2 cellular contexts compared by ENCODE assay signal in the genomic region with DNA sequence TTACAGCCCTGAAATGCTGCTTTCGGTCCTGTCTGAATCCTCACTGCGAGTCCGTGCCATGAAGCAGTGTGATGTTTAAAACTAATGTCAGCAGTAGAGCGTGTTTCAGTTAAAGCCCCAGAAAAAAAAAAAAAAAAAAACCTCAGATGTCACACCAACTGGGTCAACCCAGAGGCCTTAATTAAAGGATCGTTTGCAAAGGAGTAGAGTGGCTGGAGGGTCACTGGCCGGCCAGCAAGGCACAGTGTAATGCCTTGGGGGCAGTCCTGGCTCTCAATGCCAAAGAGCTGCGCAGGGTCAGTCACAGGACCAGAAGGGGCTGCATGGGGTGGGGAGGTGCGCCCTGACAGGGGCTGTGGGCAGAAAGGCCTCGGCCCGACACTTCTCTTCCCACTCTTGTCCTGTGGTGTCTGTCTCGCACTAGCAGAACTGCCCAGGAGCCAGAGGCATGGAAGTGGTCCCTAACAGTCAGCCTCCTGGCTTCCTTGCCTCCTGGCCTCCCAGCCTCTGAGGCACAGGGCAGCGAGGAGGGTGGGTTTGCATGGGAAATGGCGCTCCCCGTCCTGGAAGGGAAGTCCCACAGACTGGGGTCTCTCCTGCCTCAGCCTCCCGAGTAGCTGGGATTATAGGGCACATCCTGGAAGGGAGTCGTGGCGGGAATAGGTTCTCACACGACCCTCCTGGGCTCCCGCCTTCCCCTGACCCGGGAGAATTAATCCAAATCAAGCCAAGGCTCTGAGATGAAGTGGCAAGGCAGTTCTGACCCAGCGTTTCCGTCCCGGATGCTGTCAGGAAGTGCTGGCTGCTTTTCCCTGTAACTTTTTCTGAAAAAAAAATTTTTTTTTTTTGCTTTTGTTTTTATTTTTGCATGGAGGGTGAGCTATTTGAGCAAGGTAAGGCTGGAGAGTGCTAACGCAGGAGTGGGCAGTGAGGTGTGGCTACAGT.
TF ChIP-seq lines count a peak whose summit lies in the region.

No MANE protein-coding gene starts in this region.

TF ChIP-seq in SK-N-SH, 30 proteins besides CTCF, POLR2A, EP300 and RAD21:
- TF ChIP-seq, protein P1, sequence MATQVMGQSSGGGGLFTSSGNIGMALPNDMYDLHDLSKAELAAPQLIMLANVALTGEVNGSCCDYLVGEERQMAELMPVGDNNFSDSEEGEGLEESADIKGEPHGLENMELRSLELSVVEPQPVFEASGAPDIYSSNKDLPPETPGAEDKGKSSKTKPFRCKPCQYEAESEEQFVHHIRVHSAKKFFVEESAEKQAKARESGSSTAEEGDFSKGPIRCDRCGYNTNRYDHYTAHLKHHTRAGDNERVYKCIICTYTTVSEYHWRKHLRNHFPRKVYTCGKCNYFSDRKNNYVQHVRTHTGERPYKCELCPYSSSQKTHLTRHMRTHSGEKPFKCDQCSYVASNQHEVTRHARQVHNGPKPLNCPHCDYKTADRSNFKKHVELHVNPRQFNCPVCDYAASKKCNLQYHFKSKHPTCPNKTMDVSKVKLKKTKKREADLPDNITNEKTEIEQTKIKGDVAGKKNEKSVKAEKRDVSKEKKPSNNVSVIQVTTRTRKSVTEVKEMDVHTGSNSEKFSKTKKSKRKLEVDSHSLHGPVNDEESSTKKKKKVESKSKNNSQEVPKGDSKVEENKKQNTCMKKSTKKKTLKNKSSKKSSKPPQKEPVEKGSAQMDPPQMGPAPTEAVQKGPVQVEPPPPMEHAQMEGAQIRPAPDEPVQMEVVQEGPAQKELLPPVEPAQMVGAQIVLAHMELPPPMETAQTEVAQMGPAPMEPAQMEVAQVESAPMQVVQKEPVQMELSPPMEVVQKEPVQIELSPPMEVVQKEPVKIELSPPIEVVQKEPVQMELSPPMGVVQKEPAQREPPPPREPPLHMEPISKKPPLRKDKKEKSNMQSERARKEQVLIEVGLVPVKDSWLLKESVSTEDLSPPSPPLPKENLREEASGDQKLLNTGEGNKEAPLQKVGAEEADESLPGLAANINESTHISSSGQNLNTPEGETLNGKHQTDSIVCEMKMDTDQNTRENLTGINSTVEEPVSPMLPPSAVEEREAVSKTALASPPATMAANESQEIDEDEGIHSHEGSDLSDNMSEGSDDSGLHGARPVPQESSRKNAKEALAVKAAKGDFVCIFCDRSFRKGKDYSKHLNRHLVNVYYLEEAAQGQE (IDR thresholded peaks at IDR 0.05; ENCODE audit: low read depth, low read length), result no peak
- TF ChIP-seq NFIC (IDR thresholded peaks at IDR 0.05; ENCODE audit: borderline replicate concordance) (no peak), RXRA (IDR thresholded peaks at IDR 0.05; ENCODE audit: borderline replicate concordance, low read depth) (no peak), GABPA (IDR thresholded peaks at IDR 0.05; ENCODE audit: low read depth) (no peak), NRF1 (IDR thresholded peaks at IDR 0.05; ENCODE audit: low read depth, low read length) (no peak), MEF2A (IDR thresholded peaks at IDR 0.05; ENCODE audit: borderline replicate concordance, low read depth) (no peak), CHD2 (IDR thresholded peaks at IDR 0.05; ENCODE audit: low read length, partially characterized antibody) (no peak), JUND (IDR thresholded peaks at IDR 0.05) (no peak), FOSL2 (IDR thresholded peaks at IDR 0.05; ENCODE audit: borderline replicate concordance, low read depth) (no peak), EZH2phosphoT487 (IDR thresholded peaks at IDR 0.05; ENCODE audit: borderline replicate concordance, low read depth) (no peak), YY1 (IDR thresholded peaks at IDR 0.05; ENCODE audit: low read depth) (no peak), SIN3A (IDR thresholded peaks at IDR 0.05; ENCODE audit: borderline replicate concordance, low read depth, low read length) (no peak), TEAD4 (IDR thresholded peaks at IDR 0.05; ENCODE audit: borderline replicate concordance, insufficient read depth) (no peak), FOXM1 (IDR thresholded peaks at IDR 0.05; ENCODE audit: low read depth) (no peak), MXI1 (IDR thresholded peaks at IDR 0.05; ENCODE audit: low read depth, low read length) (no peak), FOXJ3 (CRISPR knock-in tag; IDR thresholded peaks at IDR 0.05) (no peak)
- TF ChIP-seq, protein P2, sequence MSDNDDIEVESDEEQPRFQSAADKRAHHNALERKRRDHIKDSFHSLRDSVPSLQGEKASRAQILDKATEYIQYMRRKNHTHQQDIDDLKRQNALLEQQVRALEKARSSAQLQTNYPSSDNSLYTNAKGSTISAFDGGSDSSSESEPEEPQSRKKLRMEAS (IDR thresholded peaks at IDR 0.05; ENCODE audit: low read depth), result no peak
- TF ChIP-seq, protein P3, sequence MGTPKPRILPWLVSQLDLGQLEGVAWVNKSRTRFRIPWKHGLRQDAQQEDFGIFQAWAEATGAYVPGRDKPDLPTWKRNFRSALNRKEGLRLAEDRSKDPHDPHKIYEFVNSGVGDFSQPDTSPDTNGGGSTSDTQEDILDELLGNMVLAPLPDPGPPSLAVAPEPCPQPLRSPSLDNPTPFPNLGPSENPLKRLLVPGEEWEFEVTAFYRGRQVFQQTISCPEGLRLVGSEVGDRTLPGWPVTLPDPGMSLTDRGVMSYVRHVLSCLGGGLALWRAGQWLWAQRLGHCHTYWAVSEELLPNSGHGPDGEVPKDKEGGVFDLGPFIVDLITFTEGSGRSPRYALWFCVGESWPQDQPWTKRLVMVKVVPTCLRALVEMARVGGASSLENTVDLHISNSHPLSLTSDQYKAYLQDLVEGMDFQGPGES (IDR thresholded peaks at IDR 0.05; ENCODE audit: low read depth, low read length), result no peak

TF ChIP-seq in HepG2, 621 proteins besides CTCF, POLR2A, EP300 and RAD21:
- TF ChIP-seq BHLHE40 (IDR thresholded peaks at IDR 0.05; ENCODE audit: low read length) (no peak), SRSF1 (optimal IDR thresholded peaks at IDR 0.05; ENCODE audit: low read depth, low read length) (no peak), MZF1 (CRISPR knock-in tag; IDR thresholded peaks at IDR 0.05; ENCODE audit: borderline replicate concordance) (no peak), ZNF180 (CRISPR knock-in tag; IDR thresholded peaks at IDR 0.05; ENCODE audit: borderline replicate concordance, low read depth) (no peak), KLF16 (CRISPR knock-in tag; IDR thresholded peaks at IDR 0.05) (no peak), LCORL (IDR thresholded peaks at IDR 0.05) (no peak), LCORL (CRISPR knock-in tag; IDR thresholded peaks at IDR 0.05) (no peak), SRF (IDR thresholded peaks at IDR 0.05; ENCODE audit: low read depth, low read length) (no peak), NCOA1 (CRISPR knock-in tag; IDR thresholded peaks at IDR 0.05) (no peak)
- TF ChIP-seq, protein P4, sequence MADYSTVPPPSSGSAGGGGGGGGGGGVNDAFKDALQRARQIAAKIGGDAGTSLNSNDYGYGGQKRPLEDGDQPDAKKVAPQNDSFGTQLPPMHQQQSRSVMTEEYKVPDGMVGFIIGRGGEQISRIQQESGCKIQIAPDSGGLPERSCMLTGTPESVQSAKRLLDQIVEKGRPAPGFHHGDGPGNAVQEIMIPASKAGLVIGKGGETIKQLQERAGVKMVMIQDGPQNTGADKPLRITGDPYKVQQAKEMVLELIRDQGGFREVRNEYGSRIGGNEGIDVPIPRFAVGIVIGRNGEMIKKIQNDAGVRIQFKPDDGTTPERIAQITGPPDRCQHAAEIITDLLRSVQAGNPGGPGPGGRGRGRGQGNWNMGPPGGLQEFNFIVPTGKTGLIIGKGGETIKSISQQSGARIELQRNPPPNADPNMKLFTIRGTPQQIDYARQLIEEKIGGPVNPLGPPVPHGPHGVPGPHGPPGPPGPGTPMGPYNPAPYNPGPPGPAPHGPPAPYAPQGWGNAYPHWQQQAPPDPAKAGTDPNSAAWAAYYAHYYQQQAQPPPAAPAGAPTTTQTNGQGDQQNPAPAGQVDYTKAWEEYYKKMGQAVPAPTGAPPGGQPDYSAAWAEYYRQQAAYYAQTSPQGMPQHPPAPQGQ (CRISPR knock-in tag; IDR thresholded peaks at IDR 0.05; ENCODE audit: borderline replicate concordance), result no peak
- TF ChIP-seq, protein P5, sequence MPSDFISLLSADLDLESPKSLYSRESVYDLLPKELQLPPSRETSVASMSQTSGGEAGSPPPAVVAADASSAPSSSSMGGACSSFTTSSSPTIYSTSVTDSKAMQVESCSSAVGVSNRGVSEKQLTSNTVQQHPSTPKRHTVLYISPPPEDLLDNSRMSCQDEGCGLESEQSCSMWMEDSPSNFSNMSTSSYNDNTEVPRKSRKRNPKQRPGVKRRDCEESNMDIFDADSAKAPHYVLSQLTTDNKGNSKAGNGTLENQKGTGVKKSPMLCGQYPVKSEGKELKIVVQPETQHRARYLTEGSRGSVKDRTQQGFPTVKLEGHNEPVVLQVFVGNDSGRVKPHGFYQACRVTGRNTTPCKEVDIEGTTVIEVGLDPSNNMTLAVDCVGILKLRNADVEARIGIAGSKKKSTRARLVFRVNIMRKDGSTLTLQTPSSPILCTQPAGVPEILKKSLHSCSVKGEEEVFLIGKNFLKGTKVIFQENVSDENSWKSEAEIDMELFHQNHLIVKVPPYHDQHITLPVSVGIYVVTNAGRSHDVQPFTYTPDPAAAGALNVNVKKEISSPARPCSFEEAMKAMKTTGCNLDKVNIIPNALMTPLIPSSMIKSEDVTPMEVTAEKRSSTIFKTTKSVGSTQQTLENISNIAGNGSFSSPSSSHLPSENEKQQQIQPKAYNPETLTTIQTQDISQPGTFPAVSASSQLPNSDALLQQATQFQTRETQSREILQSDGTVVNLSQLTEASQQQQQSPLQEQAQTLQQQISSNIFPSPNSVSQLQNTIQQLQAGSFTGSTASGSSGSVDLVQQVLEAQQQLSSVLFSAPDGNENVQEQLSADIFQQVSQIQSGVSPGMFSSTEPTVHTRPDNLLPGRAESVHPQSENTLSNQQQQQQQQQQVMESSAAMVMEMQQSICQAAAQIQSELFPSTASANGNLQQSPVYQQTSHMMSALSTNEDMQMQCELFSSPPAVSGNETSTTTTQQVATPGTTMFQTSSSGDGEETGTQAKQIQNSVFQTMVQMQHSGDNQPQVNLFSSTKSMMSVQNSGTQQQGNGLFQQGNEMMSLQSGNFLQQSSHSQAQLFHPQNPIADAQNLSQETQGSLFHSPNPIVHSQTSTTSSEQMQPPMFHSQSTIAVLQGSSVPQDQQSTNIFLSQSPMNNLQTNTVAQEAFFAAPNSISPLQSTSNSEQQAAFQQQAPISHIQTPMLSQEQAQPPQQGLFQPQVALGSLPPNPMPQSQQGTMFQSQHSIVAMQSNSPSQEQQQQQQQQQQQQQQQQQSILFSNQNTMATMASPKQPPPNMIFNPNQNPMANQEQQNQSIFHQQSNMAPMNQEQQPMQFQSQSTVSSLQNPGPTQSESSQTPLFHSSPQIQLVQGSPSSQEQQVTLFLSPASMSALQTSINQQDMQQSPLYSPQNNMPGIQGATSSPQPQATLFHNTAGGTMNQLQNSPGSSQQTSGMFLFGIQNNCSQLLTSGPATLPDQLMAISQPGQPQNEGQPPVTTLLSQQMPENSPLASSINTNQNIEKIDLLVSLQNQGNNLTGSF (CRISPR knock-in tag; IDR thresholded peaks at IDR 0.05), result no peak
TF ChIP-seq in HepG2: peak in this region for 0.
